Comparison of ENCODE assay signal across 16 cellular contexts in the genomic region with DNA sequence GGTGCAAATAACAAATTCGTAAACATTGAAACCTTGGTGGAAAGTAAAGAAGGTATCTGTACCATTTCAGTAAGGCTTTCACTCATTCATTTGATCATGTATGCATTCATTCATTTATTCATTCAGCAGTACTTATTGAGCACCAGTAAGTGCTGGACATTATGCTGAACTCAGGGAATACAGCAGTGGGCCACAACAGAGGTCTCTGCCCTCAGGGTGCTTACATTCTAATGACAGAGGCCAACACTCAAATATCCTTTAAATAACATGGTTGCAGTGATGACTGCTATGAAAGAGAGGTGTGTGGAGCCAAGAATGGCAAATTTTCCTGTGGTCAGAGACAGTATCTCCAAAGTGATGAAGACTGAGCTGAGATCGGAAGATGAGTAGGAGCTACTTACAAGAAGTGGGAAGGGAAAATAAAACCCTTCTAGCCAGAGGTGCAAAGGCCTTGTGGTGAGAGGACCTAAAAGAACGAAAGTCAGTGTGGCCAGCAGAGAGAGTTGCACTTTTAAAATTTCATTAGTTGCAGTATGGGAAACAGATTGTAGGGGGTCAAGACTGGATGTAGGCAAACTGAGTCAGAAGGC. TPM values are rescaled to one million over a fixed set of nuclear protein-coding genes. Genes with fewer than 3 reads are reported as not detected.
DNase-seq lines count a peak whose midpoint lies in the region; ATAC-seq, FAIRE-seq and TF ChIP-seq lines count a peak whose summit lies in the region.
"Had no signal": no experiment of that assay in that cellular context is flagged by ENCODE, and none has a peak within 500 bp of the region (broad histone marks: within the 10 kb centered on the region; RNA-seq: fewer than 3 reads in every experiment).

No MANE protein-coding gene starts in this region.

- peaks cover 16% of the 10 kb centered on the region for H3K4me1 ChIP-seq in CD4-positive, alpha-beta memory T cell (ENCODE audit: insufficient read depth, low read length)
- H3K4me1 ChIP-seq in GM12878 (ENCODE audit: control insufficient read depth, insufficient read depth, low read length) = peaks cover 17% of the 10 kb centered on the region
- H3K4me1 ChIP-seq in breast epithelium = no peaks in the 10 kb centered on the region
- H3K4me1 ChIP-seq: upper lobe of right lung had no signal

- DNase-seq in CD4-positive, alpha-beta memory T cell = no peak
- no peak for DNase-seq in GM18507 (ENCODE audit: extremely low spot score, insufficient read length, low read depth)
- no peak for DNase-seq in GM12878 (ENCODE audit: low read depth, low spot score)
- no peak for DNase-seq in NCI-H69 (lab: John Stamatoyannopoulos, UW)
- DNase-seq in breast epithelium (ENCODE audit: low spot score in 2 of 2) = no peak
- DNase-seq in NCI-H1694 (lab: John Stamatoyannopoulos, UW) = no peak
- DNase-seq in NCI-H2107 treated with DMSO at 0.1 percent for 48 hours (lab: John Stamatoyannopoulos, UW; ENCODE audit: unreplicated experiment) = no peak
- DNase-seq: CD4-positive, alpha-beta T cell; NCI-H1436 treated with DMSO at 0.1 percent for 48 hours; stimulated activated CD4-positive, alpha-beta T cell treated with anti-CD3 and anti-CD28 coated beads, Interleukin-15, amount 100 ng/mL, for 24 hours; stimulated activated naive CD4-positive, alpha-beta T cell; upper lobe of right lung had no signal

- H3K36me3 ChIP-seq in CD4-positive, alpha-beta memory T cell (ENCODE audit: insufficient read depth, low read length) = no peaks in the 10 kb centered on the region
- H3K36me3 ChIP-seq in GM12878 (ENCODE audit: control insufficient read depth in 2 of 2, insufficient read depth in 2 of 2, low read length in 1 of 2) (peaks cover 6 to 12% of the 10 kb centered on the region in 2 experiments), breast epithelium (no peaks in the 10 kb centered on the region)
- H3K36me3 ChIP-seq: upper lobe of right lung had no signal

- no peaks in the 10 kb centered on the region; the same call in 1 of the 2 replicates for H3K79me2 ChIP-seq in GM12878 (ENCODE audit: control insufficient read depth, insufficient read depth, low read length)

- POLR2A ChIA-PET in CD4-positive, alpha-beta memory T cell (lab: Charles Lee; ENCODE audit: partially characterized antibody) = interaction anchor here (0.6 to 1.7 kb wide), 7 partner anchors 8 to 48 kb away, joined by 3 to 11 read pairs (median 4); a partner anchor contains a TSS
- POLR2A ChIA-PET in GM12878 (lab: Charles Lee) = interaction anchor here (1.0 to 2.7 kb wide), 9 partner anchors 8 to 33 kb away, joined by 3 to 32 read pairs (median 6); a partner anchor contains a TSS

- ATAC-seq in GM21390 (IDR thresholded peaks at IDR 0.05; ENCODE audit: unreplicated experiment) = peak; percentile 15
- no peak; the same call in 2 of the 3 replicates for ATAC-seq in GM12878

- no peaks in the 10 kb centered on the region for H3K36me3 Mint-ChIP-seq in CD4-positive, alpha-beta memory T cell

- no peaks in the 10 kb centered on the region for H3K27me3 Mint-ChIP-seq in CD4-positive, alpha-beta memory T cell
- H3K27me3 Mint-ChIP-seq: CD4-positive, alpha-beta T cell had no signal

- H3K4me3 Mint-ChIP-seq in CD4-positive, alpha-beta memory T cell = peak overlapping the region in 3 of 8 donors; percentile 2 to 15 (median 4)
- H3K4me3 Mint-ChIP-seq: CD4-positive, alpha-beta T cell had no signal

- RAD21 ChIA-PET in GM12878 (lab: Charles Lee; ENCODE audit: unreplicated experiment) = interaction anchor here (1.0 to 6.4 kb wide), 16 partner anchors 8 to 312 kb away, joined by 3 to 68 read pairs (median 4); a partner anchor contains a TSS

- 63% methylated on average over 3 of the region's 3 CpGs for WGBS in GM12878 (ENCODE audit: insufficient coverage, insufficient replicate concordance, low lambda C conversion rate, missing lambda C conversion rate)

- BruUV-seq in GM12878 (replicated peaks; lab: Mats Ljungman, UMichigan) = no TSS peak

- peaks cover 3 to 27% (median 13%) of the 10 kb centered on the region in 4 donors for H3K4me1 Mint-ChIP-seq in CD4-positive, alpha-beta memory T cell

- intact Hi-C loops in CD4-positive, alpha-beta memory T cell (cut with micrococcal nuclease) = no loop called here
- intact Hi-C loops in GM12878 (cut with micrococcal nuclease; ENCODE audit: unreplicated experiment) = no loop called here
- intact Hi-C loops in breast epithelium (cut with DNase I; ENCODE audit: low total_unique reads) = no loop called here

- TF ChIP-seq EP300 in GM12878 (IDR thresholded peaks at IDR 0.05; ENCODE audit: borderline replicate concordance in 1 of 2, control insufficient read depth in 1 of 2, low read depth in 2 of 2, low read length in 2 of 2) = no peak

- H2AFZ ChIP-seq in GM12878 (ENCODE audit: control insufficient read depth, low read depth, low read length) = no peak overlapping the region

- H3K27me3 ChIP-seq in CD4-positive, alpha-beta memory T cell (ENCODE audit: insufficient read depth, low read length) = no peaks in the 10 kb centered on the region
- H3K27me3 ChIP-seq in GM12878 (replicated peaks in 1 of 2; ENCODE audit: control insufficient read depth in 2 of 2, insufficient read depth in 2 of 2, low read length in 1 of 2) (no peaks in the 10 kb centered on the region), breast epithelium (no peaks in the 10 kb centered on the region)

- no peaks in the 10 kb centered on the region for H3K9me3 ChIP-seq in CD4-positive, alpha-beta memory T cell (ENCODE audit: control insufficient read depth in 1 of 2, low read length in 2 of 2)
- H3K9me3 ChIP-seq in GM12878 (replicated peaks; ENCODE audit: control insufficient read depth, insufficient read depth, low read length) (no peaks in the 10 kb centered on the region; the same call in 2 of the 3 replicates), breast epithelium (no peaks in the 10 kb centered on the region)
- H3K9me3 ChIP-seq: upper lobe of right lung had no signal

- TF ChIP-seq CTCF in GM12878 (IDR thresholded peaks at IDR 0.05 in 2 of 3, conservative IDR thresholded peaks at IDR 0.05 in 1 of 3; ENCODE audit: control insufficient read depth in 2 of 3, extremely low read depth in 1 of 3, insufficient read depth in 1 of 3, low read depth in 3 of 3, low read length in 3 of 3) (no peak), breast epithelium (IDR thresholded peaks at IDR 0.05) (no peak)

- no peaks in the 10 kb centered on the region for H4K20me1 ChIP-seq in GM12878 (ENCODE audit: control insufficient read depth, insufficient read depth)

- H3K9ac ChIP-seq in GM12878 (ENCODE audit: control insufficient read depth, insufficient read depth, low read length) = no peak overlapping the region

- no peak overlapping the region for H3K27ac ChIP-seq in CD4-positive, alpha-beta memory T cell (ENCODE audit: low read depth, low read length)
- H3K27ac ChIP-seq in GM12878 (ENCODE audit: control insufficient read depth, insufficient read depth) (peak overlapping the region; percentile 49; the same call in 1 of the 2 replicates), breast epithelium (no peak overlapping the region)
- H3K27ac ChIP-seq: RWPE1 had no signal

- FAIRE-seq in GM18507 (lab: Jason Lieb, UNC) (peak; percentile 90), GM12878 (lab: Jason Lieb, UNC) (peak; percentile 59)

- no peak for TF ChIP-seq RAD21 in GM12878 (IDR thresholded peaks at IDR 0.05; ENCODE audit: insufficient read depth, low read depth, low read length)

- in situ Hi-C loops in GM12878 (cut with MboI) = no loop called here

- no peak for TF ChIP-seq POLR2A in GM12878 (IDR thresholded peaks at IDR 0.05; ENCODE audit: low read depth, low read length)
- TF ChIP-seq POLR2A in breast epithelium (IDR thresholded peaks at IDR 0.05) = no peak

- H3K9me3 Mint-ChIP-seq in CD4-positive, alpha-beta memory T cell = no peaks in the 10 kb centered on the region
- H3K9me3 Mint-ChIP-seq: CD4-positive, alpha-beta T cell had no signal

- H3K4me3 ChIP-seq in CD4-positive, alpha-beta memory T cell (ENCODE audit: low read length in 2 of 2) = no peak overlapping the region
- H3K4me3 ChIP-seq in GM12878 = no peak overlapping the region
- no peak overlapping the region for H3K4me3 ChIP-seq in breast epithelium
- H3K4me3 ChIP-seq: upper lobe of right lung had no signal

- H3K4me2 ChIP-seq in GM12878 (ENCODE audit: control insufficient read depth, insufficient read depth) = peak overlapping the region; percentile 41; the same call in 1 of the 2 replicates

- peak overlapping the region; percentile 7 to 80 (median 52) for H3K27ac Mint-ChIP-seq in CD4-positive, alpha-beta memory T cell
- H3K27ac Mint-ChIP-seq: CD4-positive, alpha-beta T cell had no signal

- CTCF ChIA-PET in CD4-positive, alpha-beta memory T cell (lab: Charles Lee; ENCODE audit: partially characterized antibody) = interaction anchor here (1.0 to 2.8 kb wide), 4 partner anchors 11 to 82 kb away, joined by 4 to 13 read pairs (median 4); no protein-coding TSS in a partner anchor
- CTCF ChIA-PET in GM12878 (lab: Yijun Ruan, JAX) = interaction anchor here (0.7 to 6.0 kb wide), 8 partner anchors 10 to 195 kb away, joined by 3 to 42 read pairs (median 8); a partner anchor contains a TSS

- SMC1A ChIA-PET in GM12878 (lab: Charles Lee; ENCODE audit: uncharacterized antibody, unreplicated experiment) = interaction anchor here (0.7 to 9.8 kb wide), 13 partner anchors 10 to 48 kb away, joined by 3 to 109 read pairs (median 8); a partner anchor contains a TSS

RNA-seq across cellular contexts. Expression of a gene that starts 17.7 kb away (rescaled TPM):
- total RNA-seq in CD4-positive, alpha-beta memory T cell = 1 to 10 TPM; 8.1 to 8.2 TPM
- polyA plus RNA-seq in CD4-positive, alpha-beta memory T cell = 1 to 10 TPM; 2.8 TPM
- total RNA-seq in GM12878 (2013; cell fraction: nucleolus; rRNA removed) = 340 and 341 TPM in 2 replicates
- total RNA-seq in GM12878 (2014; rRNA removed) = 74.4 and 76.2 TPM in 2 replicates
- 81.5 and 88.1 TPM in 2 replicates for total RNA-seq in GM12878 (2014; rRNA removed; fragmentation: Illumina TruSeq; extraction: Trizol)
- 124 and 133 TPM in 2 replicates for total RNA-seq in GM12878 (2021)
- 147 TPM for polyA plus RNA-seq in GM12878 (2011; ENCODE audit: low read depth)
- 275 and 284 TPM in 2 replicates for polyA plus RNA-seq in GM12878 (2011; rRNA removed)
- 168 and 176 TPM in 2 replicates for polyA plus RNA-seq in GM12878 (2011; cell fraction: cytosol; rRNA removed)
- 116 and 168 TPM in 2 replicates for polyA plus RNA-seq in GM12878 (2011; cell fraction: nucleus; rRNA removed)
- polyA plus RNA-seq in GM12878 (2012) = 182 and 235 TPM in 2 replicates
- polyA plus RNA-seq in GM12878 (2014; fragmentation: Illumina TruSeq; extraction: Trizol) = 182 and 208 TPM in 2 replicates
- 10 to 100 TPM; 66.6 to 83.4 TPM for polyA plus RNA-seq in GM12878 (2014; fragmentation: Nextera tagmentation; extraction: Ambion mirVana)
- polyA plus RNA-seq in GM12878 (2014; rRNA removed) = 118 and 125 TPM in 2 replicates
- polyA plus RNA-seq in GM12878 (2016; fragmentation: Nextera tagmentation; extraction: Ambion mirVana) = 100 to 1,000 TPM; 102 to 114 TPM
- 184 and 200 TPM in 2 replicates for polyA minus RNA-seq in GM12878 (2011; rRNA and poly(A)+ RNA removed)
- 46.2 and 51.3 TPM in 2 replicates for polyA minus RNA-seq in GM12878 (2011; cell fraction: cytosol; rRNA and poly(A)+ RNA removed)
- 108 and 125 TPM in 2 replicates for polyA minus RNA-seq in GM12878 (2011; cell fraction: nucleus; rRNA and poly(A)+ RNA removed)
- total RNA-seq in breast epithelium = 1 to 10 TPM in 2 of 3 donors, under 1 TPM in 1; 0.48 to 5.7 (median 3.3) TPM

RNA-seq across cellular contexts. Expression of a gene that starts 39.3 kb away (rescaled TPM):
- 100 to 1,000 TPM; 131 to 136 TPM for total RNA-seq in CD4-positive, alpha-beta memory T cell
- 100 to 1,000 TPM; 163 to 211 TPM for polyA plus RNA-seq in CD4-positive, alpha-beta memory T cell
- total RNA-seq in GM12878 (2013; cell fraction: nucleolus; rRNA removed) = 51.7 and 54.8 TPM in 2 replicates
- total RNA-seq in GM12878 (2014; rRNA removed) (10.7 and 12.5 TPM in 2 replicates), GM12878 (2014; rRNA removed; fragmentation: Illumina TruSeq; extraction: Trizol) (6.6 and 8.0 TPM in 2 replicates), GM12878 (2021) (8.9 and 11.0 TPM in 2 replicates), breast epithelium (1 to 10 TPM; 1.1 to 5.9 (median 5.6) TPM)
- polyA plus RNA-seq in GM12878 (2011; ENCODE audit: low read depth) = 15.9 TPM
- polyA plus RNA-seq in GM12878 (2011; rRNA removed) (11.7 and 13.3 TPM in 2 replicates), GM12878 (2014; fragmentation: Illumina TruSeq; extraction: Trizol) (9.8 and 11.7 TPM in 2 replicates), GM12878 (2014; fragmentation: Nextera tagmentation; extraction: Ambion mirVana) (1 to 10 TPM; 2.7 to 2.8 TPM), GM12878 (2014; rRNA removed) (11.4 and 11.6 TPM in 2 replicates), GM12878 (2016; fragmentation: Nextera tagmentation; extraction: Ambion mirVana) (1 to 10 TPM; 7.4 to 9.1 TPM)
- polyA plus RNA-seq in GM12878 (2011; cell fraction: cytosol; rRNA removed) = 12.8 and 14.6 TPM in 2 replicates
- polyA plus RNA-seq in GM12878 (2011; cell fraction: nucleus; rRNA removed) = 11.6 and 16.1 TPM in 2 replicates
- 16.7 and 24.0 TPM in 2 replicates for polyA plus RNA-seq in GM12878 (2012)
- polyA minus RNA-seq in GM12878 (2011; rRNA and poly(A)+ RNA removed) = 13.6 and 16.5 TPM in 2 replicates
- 3.5 TPM in 2 replicates for polyA minus RNA-seq in GM12878 (2011; cell fraction: cytosol; rRNA and poly(A)+ RNA removed)
- polyA minus RNA-seq in GM12878 (2011; cell fraction: nucleus; rRNA and poly(A)+ RNA removed) = 10.8 and 12.2 TPM in 2 replicates
- total RNA-seq: H4, MCF 10A had no signal

RNA-seq across cellular contexts. Expression of a gene that starts 45.1 kb away (rescaled TPM):
- 100 to 1,000 TPM; 301 to 329 TPM for total RNA-seq in CD4-positive, alpha-beta memory T cell
- 100 to 1,000 TPM; 228 to 246 TPM for polyA plus RNA-seq in CD4-positive, alpha-beta memory T cell
- total RNA-seq in GM12878 (2013; cell fraction: nucleolus; rRNA removed) = 550 and 565 TPM in 2 replicates
- total RNA-seq in GM12878 (2014; rRNA removed) (415 and 499 TPM in 2 replicates), GM12878 (2014; rRNA removed; fragmentation: Illumina TruSeq; extraction: Trizol) (445 and 463 TPM in 2 replicates), GM12878 (2021) (311 and 323 TPM in 2 replicates), breast epithelium (10 to 100 TPM in 1 of 3 donors, 1 to 10 TPM in 2; 5.4 to 12.3 (median 8.8) TPM)
- polyA plus RNA-seq in GM12878 (2011; ENCODE audit: low read depth) = 1,141 TPM
- polyA plus RNA-seq in GM12878 (2011; rRNA removed) (1,315 and 1,412 TPM in 2 replicates), GM12878 (2014; fragmentation: Illumina TruSeq; extraction: Trizol) (487 and 663 TPM in 2 replicates), GM12878 (2014; fragmentation: Nextera tagmentation; extraction: Ambion mirVana) (100 to 1,000 TPM; 667 to 776 TPM), GM12878 (2014; rRNA removed) (335 and 411 TPM in 2 replicates), GM12878 (2016; fragmentation: Nextera tagmentation; extraction: Ambion mirVana) (100 to 1,000 TPM; 302 to 328 TPM)
- polyA plus RNA-seq in GM12878 (2011; cell fraction: cytosol; rRNA removed) = 831 and 1,170 TPM in 2 replicates
- polyA plus RNA-seq in GM12878 (2011; cell fraction: nucleus; rRNA removed) = 317 and 485 TPM in 2 replicates
- 688 and 1,150 TPM in 2 replicates for polyA plus RNA-seq in GM12878 (2012)
- 654 and 682 TPM in 2 replicates for polyA minus RNA-seq in GM12878 (2011; rRNA and poly(A)+ RNA removed)
- polyA minus RNA-seq in GM12878 (2011; cell fraction: cytosol; rRNA and poly(A)+ RNA removed) = 176 and 177 TPM in 2 replicates
- polyA minus RNA-seq in GM12878 (2011; cell fraction: nucleus; rRNA and poly(A)+ RNA removed) = 79.5 and 82.9 TPM in 2 replicates
- total RNA-seq: H4, MCF 10A had no signal

Comparison
In these comparisons a context has a peak if more than half of its experiments do, and no peak if none do; other contexts are left out.
1. RNA of a gene that starts 17.7 kb away (total RNA-seq): 74.4 to 341 TPM in GM12878; 8.1 to 8.2 TPM in CD4-positive, alpha-beta memory T cell and 0.48 to 5.7 TPM in breast epithelium; every median in the first group is over 4 times any median in the second.
2. RNA of a gene that starts 45.1 kb away (total RNA-seq): 311 to 565 TPM in GM12878 and 301 to 329 TPM in CD4-positive, alpha-beta memory T cell; 5.4 to 12.3 TPM in breast epithelium; every median in the first group is over 10 times any median in the second.